10 cellular contexts compared by ENCODE assay signal in genomic region chr1:51427438-51427837, GRCh38.
"Had no signal": no experiment of that assay in that cellular context is flagged by ENCODE, and none has a peak within 500 bp of the region (broad histone marks: within the 10 kb centered on the region; RNA-seq: fewer than 3 reads in every experiment).

No MANE protein-coding gene starts in this region.

- H2AFZ ChIP-seq: GM23248 had no signal

- H3K27ac Mint-ChIP-seq: HFFc6, IgD-negative memory B cell had no signal

- H3K9ac ChIP-seq: GM23248 had no signal

- DNase-seq: GM23248, GOT3, H7, HFFc6, KG1 had no signal

- H3K9me3 ChIP-seq: HAP-1 had no signal

- H3K4me1 ChIP-seq: HAP-1 had no signal

- FAIRE-seq: HepG2 had no signal

- H3K9me3 Mint-ChIP-seq: HFFc6 had no signal

- H3K27ac ChIP-seq: GM23248, HL-60 had no signal

- H3K4me3 ChIP-seq: GM23248, HAP-1 had no signal

- H3K27me3 Mint-ChIP-seq: IgD-negative memory B cell had no signal

- H3K4me3 Mint-ChIP-seq: HFFc6, IgD-negative memory B cell had no signal

- ATAC-seq: HCT116, HepG2 had no signal
